ENCODE assay signal across 8 cellular contexts in genomic region chr15:66293419-66294156, GRCh38. TPM values are rescaled to one million over a fixed set of nuclear protein-coding genes. Genes with fewer than 3 reads are reported as not detected.
A peak's percentile ranks its signal among the peaks of the same experiment; 100 is the strongest.
DNase-seq lines count a peak whose midpoint lies in the region; ATAC-seq and TF ChIP-seq lines count a peak whose summit lies in the region.

Gene DIS3L, plus strand, starts transcription at chr15:66293568. Its CDS starts 29 bp downstream, at chr15:66293597.

- DNase-seq in D341Med (ENCODE audit: low spot score) (peak; percentile 87), SW 1271 (lab: John Stamatoyannopoulos, UW) (peak; percentile 43 to 66), heart left ventricle (peak; percentile 54 to 82 (median 70)), prostate gland (ENCODE audit: low spot score) (peak; percentile 36), ureter (ENCODE audit: low spot score) (peak; percentile 54)
- DNase-seq in activated naive CD8-positive, alpha-beta T cell treated with anti-CD3 and anti-CD28 coated beads, Interleukin-2, amount 50 U/mL, for 16 hours (ENCODE audit: low read depth, low spot score) = peak; percentile 8

- H3K9ac ChIP-seq in HUES64 (ENCODE audit: low read depth, low read length) = peak within 1 kb of the TSS; percentile 68

- WGBS in HUES64 = under 1% methylated on average over 92 of the region's 92 CpGs
- 0 to 1% (median 1%) methylated on average over 4 to 92 of the region's 92 CpGs for WGBS in heart left ventricle, 4 donors
- WGBS in prostate gland = under 1% methylated on average over 41 of the region's 92 CpGs

- intact Hi-C loops in heart left ventricle (cut with DNase I) (loop anchor here in 1 of 10 donors (5.0 kb wide), 1 partner anchor 204 kb away; the partner anchor contains the start of gene SNAPC5), prostate gland (cut with DNase I) (no loop called here)

- peak in 1 of 2 donors; percentile 60 for TF ChIP-seq POLR2A in heart left ventricle (IDR thresholded peaks at IDR 0.05)
- TF ChIP-seq POLR2A in prostate gland (IDR thresholded peaks at IDR 0.05) = peak; percentile 33

- ATAC-seq in GM21381 (IDR thresholded peaks at IDR 0.05; ENCODE audit: unreplicated experiment) (peak; percentile 65), heart left ventricle (peak; percentile 57 to 94 (median 87))

- H3K4me3 ChIP-seq in HUES64 (ENCODE audit: low read length) (peak within 1 kb of the TSS; percentile 55), heart left ventricle (peak within 1 kb of the TSS; percentile 59 to 96 (median 80)), prostate gland (peak within 1 kb of the TSS; percentile 54 to 63)

- H3K27me3 ChIP-seq in HUES64 (ENCODE audit: insufficient read depth, low read length) (peaks cover 4% of the 10 kb centered on the region; the same call in 1 of the 2 replicates), heart left ventricle (no peaks in the 10 kb centered on the region), prostate gland (replicated peaks; ENCODE audit: insufficient read depth) (no peaks in the 10 kb centered on the region)

- H3K4me1 ChIP-seq in HUES64 (ENCODE audit: insufficient read depth, low read length) = peaks cover 21% of the 10 kb centered on the region
- H3K4me1 ChIP-seq in heart left ventricle = peaks cover 4 to 37% (median 19%) of the 10 kb centered on the region in 12 donors
- no peaks in the 10 kb centered on the region for H3K4me1 ChIP-seq in prostate gland (replicated peaks)

- peak in 3 of 12 donors; percentile 10 to 13 (median 10) for TF ChIP-seq CTCF in heart left ventricle (IDR thresholded peaks at IDR 0.05)
- TF ChIP-seq CTCF in prostate gland (IDR thresholded peaks at IDR 0.05) = peak in 2 of 4 experiments; percentile 6 to 28

- H3K36me3 ChIP-seq in HUES64 (ENCODE audit: insufficient read depth, low read length) (no peaks in the 10 kb centered on the region), heart left ventricle (peaks cover 0 to 28% (median 10%) of the 10 kb centered on the region in 9 donors), prostate gland (no peaks in the 10 kb centered on the region)

- H3K9me3 ChIP-seq in HUES64 (ENCODE audit: insufficient read depth, low read depth, low read length) (no peaks in the 10 kb centered on the region), heart left ventricle (no peaks in the 10 kb centered on the region), prostate gland (no peaks in the 10 kb centered on the region)

- peak within 1 kb of the TSS; percentile 56 for H3K27ac ChIP-seq in HUES64 (ENCODE audit: low read depth, low read length)
- peak within 1 kb of the TSS; percentile 85 to 95 (median 92) for H3K27ac ChIP-seq in heart left ventricle
- peak within 1 kb of the TSS; percentile 86 to 87 for H3K27ac ChIP-seq in prostate gland

RNA-seq across cellular contexts. Expression of gene DIS3L, which starts in this region (rescaled TPM):
- 22.3 TPM for polyA plus RNA-seq in HUES64 (2013, experiment 1 of 2)
- 19.5 TPM for polyA plus RNA-seq in HUES64 (2013, experiment 2 of 2)
- total RNA-seq in heart left ventricle (10 to 100 TPM; 26.7 to 62.5 (median 35.7) TPM), prostate gland (10 to 100 TPM; 19.4 to 35.0 TPM), ureter (30.9 TPM)
- 10 to 100 TPM; 13.0 to 16.0 TPM for polyA plus RNA-seq in heart left ventricle

Comparison
In these comparisons a context has a peak if more than half of its experiments do, and no peak if none do; other contexts are left out.
1. Peak in every context shown above with its lines: DNase-seq, ATAC-seq, H3K4me3 ChIP-seq and H3K27ac ChIP-seq.
2. DNase-seq: peak in every context shown above with its lines; median percentile 87 in D341Med; 70 in heart left ventricle; 54 in SW 1271; 54 in ureter; 36 in prostate gland; 8 in activated naive CD8-positive, alpha-beta T cell treated with anti-CD3 and anti-CD28 coated beads, Interleukin-2, amount 50 U/mL, for 16 hours.